Comparison of ENCODE assay signal across 25 cellular contexts in genomic region chr11:10096987-10097386, GRCh38.
"Had no signal": no experiment of that assay in that cellular context is flagged by ENCODE, and none has a peak within 500 bp of the region (broad histone marks: within the 10 kb centered on the region; RNA-seq: fewer than 3 reads in every experiment).

No MANE protein-coding gene starts in this region.

- H3K27ac Mint-ChIP-seq: activated CD8-positive, alpha-beta T cell treated with anti-CD3 and anti-CD28 coated beads, Interleukin-2, amount 10 ng/mL, durations not matched to agents 7 days and 5 days; activated naive CD8-positive, alpha-beta T cell treated with anti-CD3 and anti-CD28 coated beads, Interleukin-2, amount 10 ng/mL, durations not matched to agents 7 days and 5 days; T-helper 1 cell treated with Interleukin-12 subunit alpha and Interleukin-12 subunit beta and Interleukin-4 antibody, amounts not matched to agents 30 μg/mL and 1 μg/mL, for 36 hours; WTC11 had no signal

- DNase-seq: activated CD4-positive, alpha-beta T cell treated with anti-CD3 and anti-CD28 coated beads for 48 hours; activated CD4-positive, alpha-beta T cell treated with anti-CD3 and anti-CD28 coated beads, Interleukin-2, amount 50 U/mL, for 4 hours; activated CD4-positive, CD25-positive, alpha-beta regulatory T cell treated with anti-CD3 and anti-CD28 coated beads, Interleukin-2, amount 50 U/mL, for 72 hours; activated CD8-positive, alpha-beta memory T cell treated with anti-CD3 and anti-CD28 coated beads, Interleukin-2, amount 50 U/mL, for 48 hours; activated CD8-positive, alpha-beta T cell treated with anti-CD3 and anti-CD28 coated beads, Interleukin-2, amount 10 ng/mL, durations not matched to agents 7 days and 5 days; activated naive CD4-positive, alpha-beta T cell treated with anti-CD3 and anti-CD28 coated beads, Interleukin-2, amount 50 U/mL, for 16 hours; activated naive CD8-positive, alpha-beta T cell treated with anti-CD3 and anti-CD28 coated beads, Interleukin-2, amount 10 ng/mL, durations not matched to agents 7 days and 5 days; activated T-cell treated with anti-CD3 and anti-CD28 coated beads, Interleukin-2, amount 50 U/mL, for 1 hour; amniotic stem cell; body of pancreas; Kasumi-1; KBM-7; NCI-H1048; NCI-H2029; NCI-H2107; NCI-H345; NCI-H510A; NCI-H526 treated with DMSO at 0.1 percent for 48 hours; NCI-H82; RPMI8226; SHP77 had no signal

- H3K27ac ChIP-seq: ascending aorta, body of pancreas, SJSA1 had no signal

- H3K27me3 ChIP-seq: ascending aorta, body of pancreas, SJSA1 had no signal

- H3K36me3 ChIP-seq: ascending aorta had no signal

- H3K4me3 ChIP-seq: ascending aorta, body of pancreas, SJSA1 had no signal

- H3K9me3 ChIP-seq: body of pancreas, SJSA1 had no signal

- H3K27me3 Mint-ChIP-seq: activated naive CD8-positive, alpha-beta T cell treated with anti-CD3 and anti-CD28 coated beads, Interleukin-2, amount 10 ng/mL, durations not matched to agents 7 days and 5 days had no signal

- H3K4me3 Mint-ChIP-seq: activated CD8-positive, alpha-beta T cell treated with anti-CD3 and anti-CD28 coated beads, Interleukin-2, amount 10 ng/mL, durations not matched to agents 7 days and 5 days; activated naive CD8-positive, alpha-beta T cell treated with anti-CD3 and anti-CD28 coated beads, Interleukin-2, amount 10 ng/mL, durations not matched to agents 7 days and 5 days; T-helper 1 cell treated with Interleukin-12 subunit alpha and Interleukin-12 subunit beta and Interleukin-4 antibody, amounts not matched to agents 30 μg/mL and 1 μg/mL, for 36 hours; WTC11 had no signal

- H3K4me1 ChIP-seq: ascending aorta, body of pancreas had no signal

- ATAC-seq: activated CD8-positive, alpha-beta T cell treated with anti-CD3 and anti-CD28 coated beads, Interleukin-2, amount 10 ng/mL, durations not matched to agents 7 days and 5 days; body of pancreas; WTC11 had no signal
